ENCODE assay signal across 15 cellular contexts in the genomic region with DNA sequence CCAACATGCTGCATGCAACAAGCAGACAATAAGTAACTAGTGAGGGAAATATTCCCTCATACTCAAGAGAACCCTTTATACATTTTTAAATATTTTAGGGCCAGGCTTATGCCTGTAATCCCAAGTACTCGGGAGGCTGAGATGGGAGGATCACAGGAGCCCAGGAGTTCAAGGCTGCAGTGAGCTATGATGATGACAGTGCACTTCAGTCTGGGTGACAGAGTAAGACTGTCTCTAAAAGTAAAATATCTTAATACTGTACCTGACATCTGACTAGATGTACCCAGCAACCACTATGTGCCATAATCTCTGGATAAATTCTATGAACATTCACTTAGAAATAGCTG. TPM values are rescaled to one million over a fixed set of nuclear protein-coding genes. Genes with fewer than 3 reads are reported as not detected.
DNase-seq lines count a peak whose midpoint lies in the region; ATAC-seq and TF ChIP-seq lines count a peak whose summit lies in the region.
"Had no signal": no experiment of that assay in that cellular context is flagged by ENCODE, and none has a peak within 500 bp of the region (broad histone marks: within the 10 kb centered on the region; RNA-seq: fewer than 3 reads in every experiment).

No MANE protein-coding gene starts in this region.

- H3K27me3 Mint-ChIP-seq in activated CD8-positive, alpha-beta memory T cell treated with anti-CD3 and anti-CD28 coated beads, Interleukin-2, amount 10 ng/mL, durations not matched to agents 7 days and 5 days: no peaks in the 10 kb centered on the region

- TF ChIP-seq CTCF in OCI-LY7 (conservative IDR thresholded peaks at IDR 0.05; ENCODE audit: low read length): no peak
- TF ChIP-seq CTCF in colonic mucosa (IDR thresholded peaks at IDR 0.05): no peak
- TF ChIP-seq CTCF in smooth muscle cell (IDR thresholded peaks at IDR 0.05; ENCODE audit: borderline replicate concordance, insufficient read depth, poor library complexity, severe bottlenecking): no peak

- 42% methylated on average over 1 of the region's 1 CpG for WGBS in smooth muscle cell (ENCODE audit: low lambda C conversion rate)

- H3K27me3 ChIP-seq in colonic mucosa (no peaks in the 10 kb centered on the region), smooth muscle cell (ENCODE audit: low read depth) (no peaks in the 10 kb centered on the region)
- H3K27me3 ChIP-seq: foreskin keratinocyte, transverse colon had no signal

- no peaks in the 10 kb centered on the region for H4K20me1 ChIP-seq in OCI-LY7 (ENCODE audit: insufficient read depth, low read length)
- peaks cover 2% of the 10 kb centered on the region for H4K20me1 ChIP-seq in smooth muscle cell (ENCODE audit: low read depth)

- peaks cover 34% of the 10 kb centered on the region for H3K36me3 Mint-ChIP-seq in activated CD8-positive, alpha-beta memory T cell treated with anti-CD3 and anti-CD28 coated beads, Interleukin-2, amount 10 ng/mL, durations not matched to agents 7 days and 5 days

- H3K27ac Mint-ChIP-seq in activated CD8-positive, alpha-beta memory T cell treated with anti-CD3 and anti-CD28 coated beads, Interleukin-2, amount 10 ng/mL, durations not matched to agents 7 days and 5 days: no peak overlapping the region

- H2AFZ ChIP-seq in OCI-LY7 (ENCODE audit: low read length) (no peak overlapping the region), smooth muscle cell (ENCODE audit: low read depth) (no peak overlapping the region)

- peaks cover 35% of the 10 kb centered on the region for H3F3A ChIP-seq in smooth muscle cell (ENCODE audit: low read depth)

- H3K9ac ChIP-seq in colonic mucosa (ENCODE audit: low read depth in 2 of 2, low read length in 2 of 2) (no peak overlapping the region), smooth muscle cell (ENCODE audit: low read depth) (no peak overlapping the region)

- H3K4me1 ChIP-seq in OCI-LY7 (ENCODE audit: insufficient read depth, low read length, poor library complexity, severe bottlenecking) (peaks cover 31% of the 10 kb centered on the region), colonic mucosa (peaks cover 10% of the 10 kb centered on the region), smooth muscle cell (ENCODE audit: low read depth) (peaks cover 6% of the 10 kb centered on the region)

- H3K4me3 Mint-ChIP-seq in activated CD8-positive, alpha-beta memory T cell treated with anti-CD3 and anti-CD28 coated beads, Interleukin-2, amount 10 ng/mL, durations not matched to agents 7 days and 5 days: peak overlapping the region; percentile 98

- peaks cover 26% of the 10 kb centered on the region; the same call in 1 of the 2 replicates for H3K79me2 ChIP-seq in OCI-LY7 (ENCODE audit: insufficient read depth, low read depth, low read length)
- peaks cover 31% of the 10 kb centered on the region for H3K79me2 ChIP-seq in smooth muscle cell (ENCODE audit: low read depth)

- POLR2A ChIA-PET in OCI-LY7 (lab: Charles Lee): interaction anchor here (0.6 to 2.0 kb wide), 8 partner anchors 8 to 794 kb away, joined by 3 to 16 read pairs (median 4); no protein-coding TSS in a partner anchor

- H3K9me3 ChIP-seq in OCI-LY7 (ENCODE audit: low read length): no peaks in the 10 kb centered on the region
- no peaks in the 10 kb centered on the region for H3K9me3 ChIP-seq in colonic mucosa
- no peaks in the 10 kb centered on the region for H3K9me3 ChIP-seq in smooth muscle cell (replicated peaks; ENCODE audit: low read depth)
- H3K9me3 ChIP-seq: transverse colon had no signal

- no peak for ATAC-seq in activated CD8-positive, alpha-beta memory T cell treated with anti-CD3 and anti-CD28 coated beads, Interleukin-2, amount 10 ng/mL, durations not matched to agents 7 days and 5 days
- ATAC-seq: foreskin keratinocyte had no signal

- H3K4me3 ChIP-seq in OCI-LY7 (ENCODE audit: low read depth, low read length, poor library complexity, severe bottlenecking) (no peak overlapping the region), colonic mucosa (no peak overlapping the region), smooth muscle cell (no peak overlapping the region)
- H3K4me3 ChIP-seq: skin epidermis, transverse colon had no signal

- H3K9me2 ChIP-seq in OCI-LY7 (ENCODE audit: insufficient read depth, low read length): no peaks in the 10 kb centered on the region

- peaks cover 45% of the 10 kb centered on the region for H3K36me3 ChIP-seq in OCI-LY7 (ENCODE audit: insufficient read depth, low read length)
- H3K36me3 ChIP-seq in colonic mucosa: peaks cover 13% of the 10 kb centered on the region
- peaks cover 13% of the 10 kb centered on the region for H3K36me3 ChIP-seq in smooth muscle cell (ENCODE audit: low read depth)

- H3K9me3 Mint-ChIP-seq in activated CD8-positive, alpha-beta memory T cell treated with anti-CD3 and anti-CD28 coated beads, Interleukin-2, amount 10 ng/mL, durations not matched to agents 7 days and 5 days (ENCODE audit: low read depth): no peaks in the 10 kb centered on the region
- H3K9me3 Mint-ChIP-seq: H9 had no signal

- intact Hi-C loops in OCI-LY7 (cut with micrococcal nuclease; ENCODE audit: unreplicated experiment): no loop called here
- intact Hi-C loops in colonic mucosa (cut with DNase I): no loop called here

- CTCF ChIA-PET in activated CD8-positive, alpha-beta memory T cell treated with anti-CD3 and anti-CD28 coated beads, Interleukin-2, amount 10 ng/mL, durations not matched to agents 7 days and 5 days (lab: Charles Lee): interaction anchor here (1.4 to 2.2 kb wide), 2 partner anchors 9 to 69 kb away, joined by 5 to 23 read pairs; no protein-coding TSS in a partner anchor
- CTCF ChIA-PET in OCI-LY7 (lab: Charles Lee; ENCODE audit: unreplicated experiment): interaction anchor here (1.0 kb wide), 1 partner anchor 22 kb away, joined by 3 read pairs; no protein-coding TSS in a partner anchor

- H3K27ac ChIP-seq in OCI-LY7 (ENCODE audit: low read depth, low read length, poor library complexity, severe bottlenecking) (peak overlapping the region; percentile 5), colonic mucosa (peak overlapping the region; percentile 23), smooth muscle cell (ENCODE audit: low read depth) (peak overlapping the region; percentile 95)
- H3K27ac ChIP-seq: foreskin keratinocyte had no signal

- in situ Hi-C loops in KBM-7 (cut with MboI; ENCODE audit: low pct_unique_long_range_greater_than_20kb, low sequenced_read_pairs): no loop called here

- no peak for DNase-seq in activated CD8-positive, alpha-beta memory T cell treated with anti-CD3 and anti-CD28 coated beads, Interleukin-2, amount 10 ng/mL, durations not matched to agents 7 days and 5 days
- DNase-seq in activated CD8-positive, alpha-beta memory T cell treated with anti-CD3 and anti-CD28 coated beads for 24 hours: no peak
- DNase-seq in OCI-LY7 (ENCODE audit: low spot score) (no peak), colonic mucosa (no peak), smooth muscle cell (lab: John Stamatoyannopoulos, UW; ENCODE audit: unreplicated experiment) (no peak), NCI-H526 treated with DMSO at 0.1 percent for 48 hours (lab: John Stamatoyannopoulos, UW) (no peak), ecto neural progenitor cell (ENCODE audit: low spot score) (no peak), KBM-7 (no peak)
- DNase-seq: DMS79 treated with DMSO at 0.1 percent for 48 hours, foreskin keratinocyte, H9, NCI-H69, Right ventricle myocardium superior, transverse colon had no signal

- no TSS peak for BruUV-seq in OCI-LY7 (replicated peaks; lab: Mats Ljungman, UMichigan)

- H3K4me2 ChIP-seq in OCI-LY7 (ENCODE audit: low read length) (peak overlapping the region; percentile 95), smooth muscle cell (no peak overlapping the region)

- peaks cover 33% of the 10 kb centered on the region for H3K4me1 Mint-ChIP-seq in activated CD8-positive, alpha-beta memory T cell treated with anti-CD3 and anti-CD28 coated beads, Interleukin-2, amount 10 ng/mL, durations not matched to agents 7 days and 5 days

RNA-seq across cellular contexts. Expression of a gene that starts 1.9 kb away (rescaled TPM):
- 10 to 100 TPM; 20.9 to 25.7 TPM for total RNA-seq in activated CD8-positive, alpha-beta memory T cell treated with anti-CD3 and anti-CD28 coated beads, Interleukin-2, amount 10 ng/mL, durations not matched to agents 7 days and 5 days
- total RNA-seq in OCI-LY7 (2014; rRNA removed; shearing (Covaris generic)): 32.5 and 46.4 TPM in 2 replicates
- 32.2 and 39.2 TPM in 2 replicates for total RNA-seq in OCI-LY7 (2022)
- 10 to 100 TPM; 21.1 to 31.9 TPM for total RNA-seq in colonic mucosa
- 128 and 169 TPM in 2 replicates for total RNA-seq in smooth muscle cell
- 64.9 and 66.1 TPM in 2 replicates for polyA plus RNA-seq in smooth muscle cell

RNA-seq across cellular contexts. Expression of a gene that starts 34.5 kb away (rescaled TPM):
- total RNA-seq in activated CD8-positive, alpha-beta memory T cell treated with anti-CD3 and anti-CD28 coated beads, Interleukin-2, amount 10 ng/mL, durations not matched to agents 7 days and 5 days: 100 to 1,000 TPM; 204 to 258 TPM
- 143 and 157 TPM in 2 replicates for total RNA-seq in OCI-LY7 (2014; rRNA removed; shearing (Covaris generic))
- total RNA-seq in OCI-LY7 (2022) (247 and 253 TPM in 2 replicates), colonic mucosa (100 to 1,000 TPM; 297 to 306 TPM), smooth muscle cell (252 and 275 TPM in 2 replicates)
- 221 and 243 TPM in 2 replicates for polyA plus RNA-seq in smooth muscle cell

Comparison
In these comparisons a context has a peak if more than half of its experiments do, and no peak if none do; other contexts are left out.
1. H3K27ac ChIP-seq: peak in every context shown above with its lines; median percentile 95 in smooth muscle cell; 23 in colonic mucosa; 5 in OCI-LY7.